1 cellular context compared by ENCODE assay signal in the genomic region with DNA sequence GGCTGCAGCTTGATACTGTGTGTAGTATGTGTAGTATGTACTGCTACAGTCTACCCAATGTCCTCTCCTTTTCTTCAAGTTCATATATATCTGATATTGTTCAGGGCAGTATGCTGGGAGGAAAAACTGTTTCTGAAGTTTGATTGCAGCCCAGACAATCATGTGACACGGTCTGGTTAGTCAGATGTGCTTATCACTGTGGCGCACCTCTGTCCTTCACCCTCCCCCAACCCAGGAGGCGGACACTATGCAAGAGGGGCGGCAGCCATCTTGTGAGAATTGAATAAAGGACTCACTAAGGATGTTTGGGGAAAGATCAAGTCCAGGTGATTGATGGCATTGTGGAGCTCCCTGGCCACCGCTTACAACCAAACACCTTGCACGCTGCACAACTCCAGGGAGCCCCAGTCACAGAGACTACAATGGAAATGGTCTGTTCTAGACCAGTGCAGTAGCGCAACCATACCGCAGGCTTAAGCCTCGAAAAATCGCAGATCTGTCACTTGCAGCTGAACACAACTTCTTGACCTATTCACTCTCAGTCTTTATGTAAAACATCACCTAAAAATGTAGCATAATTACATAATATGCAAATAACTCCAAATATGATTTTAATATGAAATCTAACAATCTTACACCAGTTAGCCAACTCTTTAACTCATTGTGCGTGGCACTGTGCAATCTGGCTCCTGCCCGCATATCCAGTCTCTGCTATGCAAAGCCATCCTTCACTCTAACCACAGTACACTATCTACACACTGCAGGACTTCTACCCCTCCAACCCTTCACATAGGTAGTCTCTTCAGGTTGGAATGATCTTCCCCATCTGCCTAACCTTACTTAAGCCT.
A peak's percentile ranks its signal among the peaks of the same experiment; 100 is the strongest.
TF ChIP-seq lines count a peak whose summit lies in the region.

No MANE protein-coding gene starts in this region.

TF ChIP-seq in K562, 482 proteins besides CTCF, POLR2A, EP300 and RAD21 (continued from another document):
- TF ChIP-seq PRMT5 (CRISPR knock-in tag; IDR thresholded peaks at IDR 0.05) (no peak), ELK1 (CRISPR knock-in tag; IDR thresholded peaks at IDR 0.05) (no peak), TCFL5 (CRISPR knock-in tag; conservative IDR thresholded peaks at IDR 0.05) (no peak), ZNF444 (CRISPR knock-in tag; IDR thresholded peaks at IDR 0.05) (no peak), NCOR1 (IDR thresholded peaks at IDR 0.05) (peak; percentile 35; the same call in 1 of the 2 replicates), FOXK2 (conservative IDR thresholded peaks at IDR 0.05 in 1 of 2, IDR thresholded peaks at IDR 0.05 in 1 of 2; ENCODE audit: low read depth in 2 of 2) (no peak), POLR2AphosphoS5 (IDR thresholded peaks at IDR 0.05; ENCODE audit: control insufficient read depth, insufficient read depth, low read depth, low read length) (peak; percentile 35; the same call in 1 of the 2 replicates), U2AF1 (optimal IDR thresholded peaks at IDR 0.05; ENCODE audit: low read depth, low read length) (no peak), DMBX1 (CRISPR knock-in tag; IDR thresholded peaks at IDR 0.05; ENCODE audit: borderline replicate concordance) (no peak; the same call in 1 of the 2 replicates), RBM17 (IDR thresholded peaks at IDR 0.05; ENCODE audit: borderline replicate concordance, low read depth, low read length) (no peak), NONO (IDR thresholded peaks at IDR 0.05; ENCODE audit: low read depth in 2 of 2, low read length in 1 of 2) (no peak), THRAP3 (IDR thresholded peaks at IDR 0.05; ENCODE audit: borderline replicate concordance) (no peak), HNRNPLL (IDR thresholded peaks at IDR 0.05; ENCODE audit: low read depth, low read length, poor library complexity, severe bottlenecking) (no peak), ZNF644 (tag; IDR thresholded peaks at IDR 0.05; ENCODE audit: low read depth) (no peak), FOSL1 (tag; conservative IDR thresholded peaks at IDR 0.05) (peak; percentile 68), ZNF239 (CRISPR knock-in tag; IDR thresholded peaks at IDR 0.05) (no peak), NFE2L1 (tag; IDR thresholded peaks at IDR 0.05; ENCODE audit: borderline replicate concordance, low read depth) (no peak), KLF16 (IDR thresholded peaks at IDR 0.05) (0 out of 2 replicates have a peak, but pooled peaks have one; percentile 41), MAFK (IDR thresholded peaks at IDR 0.05; ENCODE audit: low read length) (no peak), KAT8 (IDR thresholded peaks at IDR 0.05; ENCODE audit: low read depth) (no peak), MYBL2 (IDR thresholded peaks at IDR 0.05; ENCODE audit: low read depth) (peak; percentile 69), MYBL2 (CRISPR knock-in tag; IDR thresholded peaks at IDR 0.05; ENCODE audit: borderline replicate concordance) (no peak), ARID1B (IDR thresholded peaks at IDR 0.05) (peak; percentile 56), ZNF224 (CRISPR knock-in tag; IDR thresholded peaks at IDR 0.05) (no peak), STAT5A (IDR thresholded peaks at IDR 0.05; ENCODE audit: borderline replicate concordance, low read length) (peak; percentile 54; the same call in 1 of the 2 replicates), ZNF717 (CRISPR knock-in tag; IDR thresholded peaks at IDR 0.05) (no peak), YY1 (IDR thresholded peaks at IDR 0.05; ENCODE audit: borderline replicate concordance in 1 of 3, control insufficient read depth in 1 of 3, extremely low read depth in 1 of 3, insufficient read depth in 3 of 3, insufficient read length in 1 of 3, insufficient replicate concordance in 2 of 3, low read depth in 1 of 3, low read length in 2 of 3) (peak; percentile 46 to 87 (median 72)), PRPF4 (IDR thresholded peaks at IDR 0.05; ENCODE audit: insufficient read depth, low read depth, low read length, poor library complexity, severe bottlenecking) (no peak), RNF2 (IDR thresholded peaks at IDR 0.05) (peak; percentile 67), SP1 (CRISPR knock-in tag; IDR thresholded peaks at IDR 0.05) (no peak), SMAD1 (IDR thresholded peaks at IDR 0.05; ENCODE audit: low read depth, low read length, partially characterized antibody) (no peak), CBX1 (IDR thresholded peaks at IDR 0.05; ENCODE audit: low read depth) (0 out of 2 replicates have a peak, but pooled peaks have one; percentile 60), ZNF324 (CRISPR knock-in tag; IDR thresholded peaks at IDR 0.05) (no peak), MTA2 (IDR thresholded peaks at IDR 0.05; ENCODE audit: low read depth) (no peak), POLR3A (IDR thresholded peaks at IDR 0.05; ENCODE audit: borderline replicate concordance, extremely low read depth, insufficient read depth, insufficient read length) (no peak), TRIM24 (IDR thresholded peaks at IDR 0.05) (peak; percentile 44 to 68; a peak in 3 of 4 replicates), RCOR1 (IDR thresholded peaks at IDR 0.05; ENCODE audit: borderline replicate concordance in 1 of 2, low read depth in 2 of 2, low read length in 2 of 2) (no peak), EHMT2 (IDR thresholded peaks at IDR 0.05) (peak; percentile 47; the same call in 1 of the 2 replicates), SIX5 (IDR thresholded peaks at IDR 0.05; ENCODE audit: borderline replicate concordance in 1 of 2, insufficient read depth in 1 of 2, low read depth in 1 of 2, low read length in 2 of 2) (no peak), FOXM1 (IDR thresholded peaks at IDR 0.05; ENCODE audit: low read depth) (peak; percentile 41; the same call in 1 of the 2 replicates), FOXM1 (CRISPR knock-in tag; IDR thresholded peaks at IDR 0.05; ENCODE audit: low read depth) (no peak), BHLHE40 (IDR thresholded peaks at IDR 0.05; ENCODE audit: low read length) (0 out of 2 replicates have a peak, but pooled peaks have one; percentile 23), NBN (IDR thresholded peaks at IDR 0.05; ENCODE audit: low read depth) (no peak), ZNF408 (CRISPR knock-in tag; IDR thresholded peaks at IDR 0.05; ENCODE audit: low read depth) (no peak), MED1 (CRISPR knock-in tag; IDR thresholded peaks at IDR 0.05; ENCODE audit: borderline replicate concordance) (no peak), BDP1 (IDR thresholded peaks at IDR 0.05; ENCODE audit: insufficient read depth, insufficient read length) (no peak), KAT7 (CRISPR knock-in tag; IDR thresholded peaks at IDR 0.05; ENCODE audit: borderline replicate concordance) (no peak), SLC30A9 (CRISPR knock-in tag; IDR thresholded peaks at IDR 0.05) (no peak)
- TF ChIP-seq, protein P1, sequence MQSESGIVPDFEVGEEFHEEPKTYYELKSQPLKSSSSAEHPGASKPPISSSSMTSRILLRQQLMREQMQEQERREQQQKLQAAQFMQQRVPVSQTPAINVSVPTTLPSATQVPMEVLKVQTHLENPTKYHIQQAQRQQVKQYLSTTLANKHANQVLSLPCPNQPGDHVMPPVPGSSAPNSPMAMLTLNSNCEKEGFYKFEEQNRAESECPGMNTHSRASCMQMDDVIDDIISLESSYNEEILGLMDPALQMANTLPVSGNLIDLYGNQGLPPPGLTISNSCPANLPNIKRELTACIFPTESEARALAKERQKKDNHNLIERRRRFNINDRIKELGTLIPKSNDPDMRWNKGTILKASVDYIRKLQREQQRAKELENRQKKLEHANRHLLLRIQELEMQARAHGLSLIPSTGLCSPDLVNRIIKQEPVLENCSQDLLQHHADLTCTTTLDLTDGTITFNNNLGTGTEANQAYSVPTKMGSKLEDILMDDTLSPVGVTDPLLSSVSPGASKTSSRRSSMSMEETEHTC (IDR thresholded peaks at IDR 0.05) = peak; percentile 40; the same call in 1 of the 2 replicates
- TF ChIP-seq, protein P2, sequence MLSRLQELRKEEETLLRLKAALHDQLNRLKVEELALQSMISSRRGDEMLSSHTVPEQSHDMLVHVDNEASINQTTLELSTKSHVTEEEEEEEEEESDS (CRISPR knock-in tag; IDR thresholded peaks at IDR 0.05) = no peak
- TF ChIP-seq, protein P3, sequence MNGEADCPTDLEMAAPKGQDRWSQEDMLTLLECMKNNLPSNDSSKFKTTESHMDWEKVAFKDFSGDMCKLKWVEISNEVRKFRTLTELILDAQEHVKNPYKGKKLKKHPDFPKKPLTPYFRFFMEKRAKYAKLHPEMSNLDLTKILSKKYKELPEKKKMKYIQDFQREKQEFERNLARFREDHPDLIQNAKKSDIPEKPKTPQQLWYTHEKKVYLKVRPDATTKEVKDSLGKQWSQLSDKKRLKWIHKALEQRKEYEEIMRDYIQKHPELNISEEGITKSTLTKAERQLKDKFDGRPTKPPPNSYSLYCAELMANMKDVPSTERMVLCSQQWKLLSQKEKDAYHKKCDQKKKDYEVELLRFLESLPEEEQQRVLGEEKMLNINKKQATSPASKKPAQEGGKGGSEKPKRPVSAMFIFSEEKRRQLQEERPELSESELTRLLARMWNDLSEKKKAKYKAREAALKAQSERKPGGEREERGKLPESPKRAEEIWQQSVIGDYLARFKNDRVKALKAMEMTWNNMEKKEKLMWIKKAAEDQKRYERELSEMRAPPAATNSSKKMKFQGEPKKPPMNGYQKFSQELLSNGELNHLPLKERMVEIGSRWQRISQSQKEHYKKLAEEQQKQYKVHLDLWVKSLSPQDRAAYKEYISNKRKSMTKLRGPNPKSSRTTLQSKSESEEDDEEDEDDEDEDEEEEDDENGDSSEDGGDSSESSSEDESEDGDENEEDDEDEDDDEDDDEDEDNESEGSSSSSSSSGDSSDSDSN (IDR thresholded peaks at IDR 0.05; ENCODE audit: borderline replicate concordance in 1 of 2, low read depth in 2 of 2, low read length in 2 of 2) = no peak
- TF ChIP-seq, protein P4, sequence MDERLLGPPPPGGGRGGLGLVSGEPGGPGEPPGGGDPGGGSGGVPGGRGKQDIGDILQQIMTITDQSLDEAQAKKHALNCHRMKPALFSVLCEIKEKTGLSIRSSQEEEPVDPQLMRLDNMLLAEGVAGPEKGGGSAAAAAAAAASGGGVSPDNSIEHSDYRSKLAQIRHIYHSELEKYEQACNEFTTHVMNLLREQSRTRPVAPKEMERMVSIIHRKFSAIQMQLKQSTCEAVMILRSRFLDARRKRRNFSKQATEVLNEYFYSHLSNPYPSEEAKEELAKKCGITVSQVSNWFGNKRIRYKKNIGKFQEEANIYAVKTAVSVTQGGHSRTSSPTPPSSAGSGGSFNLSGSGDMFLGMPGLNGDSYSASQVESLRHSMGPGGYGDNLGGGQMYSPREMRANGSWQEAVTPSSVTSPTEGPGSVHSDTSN (CRISPR knock-in tag; IDR thresholded peaks at IDR 0.05; ENCODE audit: low read depth) = no peak
- TF ChIP-seq, protein P4 (tag; conservative IDR thresholded peaks at IDR 0.05; ENCODE audit: low read depth) = no peak
- TF ChIP-seq, protein P5, sequence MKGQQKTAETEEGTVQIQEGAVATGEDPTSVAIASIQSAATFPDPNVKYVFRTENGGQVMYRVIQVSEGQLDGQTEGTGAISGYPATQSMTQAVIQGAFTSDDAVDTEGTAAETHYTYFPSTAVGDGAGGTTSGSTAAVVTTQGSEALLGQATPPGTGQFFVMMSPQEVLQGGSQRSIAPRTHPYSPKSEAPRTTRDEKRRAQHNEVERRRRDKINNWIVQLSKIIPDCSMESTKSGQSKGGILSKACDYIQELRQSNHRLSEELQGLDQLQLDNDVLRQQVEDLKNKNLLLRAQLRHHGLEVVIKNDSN (CRISPR knock-in tag; IDR thresholded peaks at IDR 0.05) = peak; percentile 56
- TF ChIP-seq, protein P6, sequence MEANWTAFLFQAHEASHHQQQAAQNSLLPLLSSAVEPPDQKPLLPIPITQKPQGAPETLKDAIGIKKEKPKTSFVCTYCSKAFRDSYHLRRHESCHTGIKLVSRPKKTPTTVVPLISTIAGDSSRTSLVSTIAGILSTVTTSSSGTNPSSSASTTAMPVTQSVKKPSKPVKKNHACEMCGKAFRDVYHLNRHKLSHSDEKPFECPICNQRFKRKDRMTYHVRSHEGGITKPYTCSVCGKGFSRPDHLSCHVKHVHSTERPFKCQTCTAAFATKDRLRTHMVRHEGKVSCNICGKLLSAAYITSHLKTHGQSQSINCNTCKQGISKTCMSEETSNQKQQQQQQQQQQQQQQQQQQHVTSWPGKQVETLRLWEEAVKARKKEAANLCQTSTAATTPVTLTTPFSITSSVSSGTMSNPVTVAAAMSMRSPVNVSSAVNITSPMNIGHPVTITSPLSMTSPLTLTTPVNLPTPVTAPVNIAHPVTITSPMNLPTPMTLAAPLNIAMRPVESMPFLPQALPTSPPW (CRISPR knock-in tag; IDR thresholded peaks at IDR 0.05) = no peak
- TF ChIP-seq, protein P7, sequence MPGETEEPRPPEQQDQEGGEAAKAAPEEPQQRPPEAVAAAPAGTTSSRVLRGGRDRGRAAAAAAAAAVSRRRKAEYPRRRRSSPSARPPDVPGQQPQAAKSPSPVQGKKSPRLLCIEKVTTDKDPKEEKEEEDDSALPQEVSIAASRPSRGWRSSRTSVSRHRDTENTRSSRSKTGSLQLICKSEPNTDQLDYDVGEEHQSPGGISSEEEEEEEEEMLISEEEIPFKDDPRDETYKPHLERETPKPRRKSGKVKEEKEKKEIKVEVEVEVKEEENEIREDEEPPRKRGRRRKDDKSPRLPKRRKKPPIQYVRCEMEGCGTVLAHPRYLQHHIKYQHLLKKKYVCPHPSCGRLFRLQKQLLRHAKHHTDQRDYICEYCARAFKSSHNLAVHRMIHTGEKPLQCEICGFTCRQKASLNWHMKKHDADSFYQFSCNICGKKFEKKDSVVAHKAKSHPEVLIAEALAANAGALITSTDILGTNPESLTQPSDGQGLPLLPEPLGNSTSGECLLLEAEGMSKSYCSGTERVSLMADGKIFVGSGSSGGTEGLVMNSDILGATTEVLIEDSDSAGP (CRISPR knock-in tag; IDR thresholded peaks at IDR 0.05) = no peak
